In genomic region chr15:34039180-34039486, GRCh38 we compare ENCODE assay signal across 7 cellular contexts. TPM values are rescaled to one million over a fixed set of nuclear protein-coding genes. Genes with fewer than 3 reads are reported as not detected.
DNase-seq lines count a peak whose midpoint lies in the region; ATAC-seq and TF ChIP-seq lines count a peak whose summit lies in the region.

A gene with protein sequence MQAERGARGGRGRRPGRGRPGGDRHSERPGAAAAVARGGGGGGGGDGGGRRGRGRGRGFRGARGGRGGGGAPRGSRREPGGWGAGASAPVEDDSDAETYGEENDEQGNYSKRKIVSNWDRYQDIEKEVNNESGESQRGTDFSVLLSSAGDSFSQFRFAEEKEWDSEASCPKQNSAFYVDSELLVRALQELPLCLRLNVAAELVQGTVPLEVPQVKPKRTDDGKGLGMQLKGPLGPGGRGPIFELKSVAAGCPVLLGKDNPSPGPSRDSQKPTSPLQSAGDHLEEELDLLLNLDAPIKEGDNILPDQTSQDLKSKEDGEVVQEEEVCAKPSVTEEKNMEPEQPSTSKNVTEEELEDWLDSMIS (minus strand): TSS chr15:34039204. CDS start chr15:34039046, 158 bp downstream.

- DNase-seq in astrocyte of the cerebellum (ENCODE audit: low read depth) (no peak), kidney epithelial cell (ENCODE audit: low read depth) (no peak), NCI-H146 treated with DMSO at 0.1 percent for 48 hours (lab: John Stamatoyannopoulos, UW; ENCODE audit: unreplicated experiment) (no peak), globus pallidus (ENCODE audit: low spot score) (no peak), left lobe of liver (ENCODE audit: low spot score) (no peak)

- no peaks in the 10 kb centered on the region for H3K36me3 ChIP-seq in kidney epithelial cell (ENCODE audit: control insufficient read depth, insufficient read depth, low read length)

- peak within 1 kb of the TSS; percentile 84 for H3K4me3 ChIP-seq in astrocyte of the cerebellum (ENCODE audit: low read depth, low read length)
- H3K4me3 ChIP-seq in kidney epithelial cell (ENCODE audit: low read depth, low read length) = peak within 1 kb of the TSS; percentile 99

- in situ Hi-C loops in astrocyte of the cerebellum (cut with HindIII; ENCODE audit: low sequenced_read_pairs) = no loop called here

- TF ChIP-seq RAD21 in Ishikawa (IDR thresholded peaks at IDR 0.05; ENCODE audit: low read depth) = no peak

- TF ChIP-seq CTCF in astrocyte of the cerebellum (IDR thresholded peaks at IDR 0.05; ENCODE audit: low read depth, low read length, missing control alignments) (no peak), kidney epithelial cell (IDR thresholded peaks at IDR 0.05; ENCODE audit: insufficient read depth, low read length, poor library complexity, severe bottlenecking) (no peak), subcutaneous adipose tissue (IDR thresholded peaks at IDR 0.05; ENCODE audit: low read depth) (no peak)

- no peak for TF ChIP-seq EP300 in Ishikawa (IDR thresholded peaks at IDR 0.05; ENCODE audit: borderline replicate concordance)

- no peaks in the 10 kb centered on the region for H3K27me3 ChIP-seq in kidney epithelial cell (ENCODE audit: control insufficient read depth, insufficient read depth, low read length)

- no peak for ATAC-seq in left lobe of liver

TF ChIP-seq in Ishikawa, 13 proteins besides CTCF, POLR2A, EP300 and RAD21:
- TF ChIP-seq REST (IDR thresholded peaks at IDR 0.05; ENCODE audit: low read depth) (no peak), FOXM1 (IDR thresholded peaks at IDR 0.05; ENCODE audit: borderline replicate concordance, low read depth) (no peak), USF1 (IDR thresholded peaks at IDR 0.05) (no peak), ZBTB7A (IDR thresholded peaks at IDR 0.05; ENCODE audit: low read depth) (peak; percentile 67; the same call in 1 of the 2 replicates)

RNA-seq across cellular contexts. Expression of the gene that starts here (rescaled TPM):
- total RNA-seq in kidney epithelial cell (20.4 and 24.4 TPM in 2 replicates), subcutaneous adipose tissue (10 to 100 TPM in 3 of 4 donors, 1 to 10 TPM in 1; 8.5 to 26.1 (median 17.5) TPM), left lobe of liver (8.9 TPM)
